9 cellular contexts compared by ENCODE assay signal in the genomic region with DNA sequence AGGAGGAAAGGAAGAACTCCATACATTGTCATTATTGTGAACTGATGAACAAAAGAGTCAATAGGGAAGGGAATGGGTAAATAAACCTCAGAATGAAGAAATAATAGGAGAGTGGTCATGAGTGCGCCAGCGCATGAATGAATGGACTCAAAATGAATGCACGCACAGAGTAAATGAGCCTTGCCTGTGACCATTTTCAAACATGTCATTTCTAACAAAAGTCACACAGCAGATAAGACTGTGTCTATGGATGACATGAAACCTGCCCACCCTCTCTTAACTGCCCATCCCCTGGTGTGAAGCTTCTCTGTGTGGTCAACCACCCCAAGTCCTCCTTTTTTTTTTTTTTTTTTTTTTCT.
DNase-seq lines count a peak whose midpoint lies in the region; ATAC-seq and TF ChIP-seq lines count a peak whose summit lies in the region.
"Had no signal": no experiment of that assay in that cellular context is flagged by ENCODE, and none has a peak within 500 bp of the region (broad histone marks: within the 10 kb centered on the region; RNA-seq: fewer than 3 reads in every experiment).

No MANE protein-coding gene starts in this region.

- no peaks in the 10 kb centered on the region for H3K36me3 Mint-ChIP-seq in natural killer cell treated with Interleukin-12 subunit alpha and Interleukin-12 subunit beta and Interleukin-15 and Interleukin-18, amount 100 ng/mL, for 72 hours

- TF ChIP-seq POLR2A in upper lobe of left lung (IDR thresholded peaks at IDR 0.05): no peak

- no peaks in the 10 kb centered on the region for H3K27me3 ChIP-seq in upper lobe of left lung

- H3K27ac ChIP-seq in RWPE1: no peak overlapping the region
- H3K27ac ChIP-seq in upper lobe of left lung: no peak overlapping the region
- H3K27ac ChIP-seq: cardiac muscle cell had no signal

- POLR2A ChIA-PET in HEK293T (lab: Yijun Ruan, JAX): no interaction called here
- POLR2A ChIA-PET in RWPE1 (lab: Yijun Ruan, JAX; ENCODE audit: low non-redundant PET): no interaction called here

- H3K4me1 Mint-ChIP-seq in natural killer cell treated with Interleukin-12 subunit alpha and Interleukin-12 subunit beta and Interleukin-15 and Interleukin-18, amount 100 ng/mL, for 72 hours (ENCODE audit: low read depth in 2 of 2): peaks cover 6 to 14% of the 10 kb centered on the region in 2 donors

- 28 to 29% methylated on average over 3 of the region's 3 CpGs for WGBS in upper lobe of left lung, 2 donors

- CTCF ChIA-PET in HEK293T (lab: Yijun Ruan, JAX) (interaction anchor here (0.7 to 2.9 kb wide), 3 partner anchors 120 to 925 kb away, joined by 3 to 18 read pairs (median 5); no protein-coding TSS in a partner anchor), RWPE1 (lab: Yijun Ruan, JAX) (interaction anchor here (0.6 to 1.4 kb wide), 5 partner anchors 17 to 872 kb away, joined by 3 to 6 read pairs (median 4); no protein-coding TSS in a partner anchor)

- DNase-seq in HEK293T (ENCODE audit: extremely low spot score) (no peak), RWPE1 (ENCODE audit: low spot score) (no peak), upper lobe of left lung (no peak), mucosa of gallbladder (ENCODE audit: low spot score) (no peak), OCI-M1 (lab: John Stamatoyannopoulos, UW) (no peak)
- DNase-seq in natural killer cell treated with Interleukin-12 subunit alpha and Interleukin-12 subunit beta and Interleukin-15 and Interleukin-18, amount 100 ng/mL, for 72 hours (ENCODE audit: low spot score): peak; percentile 29
- DNase-seq in activated effector memory CD4-positive, alpha-beta T cell treated with Interleukin-2 at 50 U/mL for 16 hours: no peak

- peaks cover 14 to 20% of the 10 kb centered on the region in 2 donors for H3K27me3 Mint-ChIP-seq in natural killer cell treated with Interleukin-12 subunit alpha and Interleukin-12 subunit beta and Interleukin-15 and Interleukin-18, amount 100 ng/mL, for 72 hours

- no peak overlapping the region for H3K27ac Mint-ChIP-seq in natural killer cell treated with Interleukin-12 subunit alpha and Interleukin-12 subunit beta and Interleukin-15 and Interleukin-18, amount 100 ng/mL, for 72 hours

- peak overlapping the region in 2 of 4 donors; percentile 55 to 67 for H3K4me3 ChIP-seq in upper lobe of left lung

- peak overlapping the region; percentile 88 for H3K4me3 Mint-ChIP-seq in natural killer cell treated with Interleukin-12 subunit alpha and Interleukin-12 subunit beta and Interleukin-15 and Interleukin-18, amount 100 ng/mL, for 72 hours

- TF ChIP-seq EP300 in upper lobe of left lung (IDR thresholded peaks at IDR 0.05): no peak

- H3K36me3 ChIP-seq in upper lobe of left lung: no peaks in the 10 kb centered on the region
- H3K36me3 ChIP-seq: cardiac muscle cell had no signal

- no peaks in the 10 kb centered on the region for H3K9me3 Mint-ChIP-seq in natural killer cell treated with Interleukin-12 subunit alpha and Interleukin-12 subunit beta and Interleukin-15 and Interleukin-18, amount 100 ng/mL, for 72 hours

- ATAC-seq in GM18858 (IDR thresholded peaks at IDR 0.05; ENCODE audit: unreplicated experiment): peak; percentile 17
- ATAC-seq in natural killer cell treated with Interleukin-12 subunit alpha and Interleukin-12 subunit beta and Interleukin-15 and Interleukin-18, amount 100 ng/mL, for 72 hours: no peak
- ATAC-seq in upper lobe of left lung (ENCODE audit: low FRiP score in 2 of 2): no peak

- TF ChIP-seq CTCF in RWPE1 (conservative IDR thresholded peaks at IDR 0.05; ENCODE audit: low read depth): peak; percentile 48
- peak in 1 of 6 experiments; percentile 31 for TF ChIP-seq CTCF in upper lobe of left lung (IDR thresholded peaks at IDR 0.05)

- no peaks in the 10 kb centered on the region for H3K9me3 ChIP-seq in upper lobe of left lung

- H3K4me1 ChIP-seq in upper lobe of left lung: peaks cover 3 to 13% (median 8%) of the 10 kb centered on the region in 4 donors

TF ChIP-seq in HEK293T, 16 proteins besides CTCF, POLR2A, EP300 and RAD21:
- no peak for TF ChIP-seq FOXM1 (IDR thresholded peaks at IDR 0.05; ENCODE audit: borderline replicate concordance)
- TF ChIP-seq SUZ12 (IDR thresholded peaks at IDR 0.05): no peak
- TF ChIP-seq ZNF384 (IDR thresholded peaks at IDR 0.05): peak; percentile 60; the same call in 1 of the 2 replicates
